ENCODE assay signal across 17 cellular contexts in genomic region chr3:114058646-114059045, GRCh38.
A peak's percentile ranks its signal among the peaks of the same experiment; 100 is the strongest.
DNase-seq lines count a peak whose midpoint lies in the region; ATAC-seq and TF ChIP-seq lines count a peak whose summit lies in the region.
"Had no signal": no experiment of that assay in that cellular context is flagged by ENCODE, and none has a peak within 500 bp of the region (broad histone marks: within the 10 kb centered on the region; RNA-seq: fewer than 3 reads in every experiment).

No MANE protein-coding gene starts in this region.

- H3K27ac ChIP-seq in ACC112 (ENCODE audit: low read depth, low read length) (no peak overlapping the region), DND-41 (ENCODE audit: low read length) (no peak overlapping the region), SU-DHL-6 (ENCODE audit: low read depth, low read length) (no peak overlapping the region)
- H3K27ac ChIP-seq: coronary artery, stomach had no signal

- H3K4me2 ChIP-seq in DND-41 (ENCODE audit: insufficient read depth, low read length) (peak overlapping the region; percentile 96), SU-DHL-6 (ENCODE audit: low read depth, low read length, poor library complexity, severe bottlenecking) (peak overlapping the region; percentile 8)

- H2AFZ ChIP-seq in ACC112 (ENCODE audit: low read length, unreplicated experiment), result no peak overlapping the region
- H2AFZ ChIP-seq in DND-41 (ENCODE audit: low read depth, low read length), result no peak overlapping the region
- no peak overlapping the region for H2AFZ ChIP-seq in SU-DHL-6 (ENCODE audit: low read depth, low read length, severe bottlenecking)

- no peaks in the 10 kb centered on the region for H3K9me2 ChIP-seq in SU-DHL-6 (replicated peaks; ENCODE audit: insufficient read depth, low read length)

- ATAC-seq in DND-41 (ENCODE audit: insufficient read depth, low read depth), result no peak
- ATAC-seq in HG02678 (IDR thresholded peaks at IDR 0.05; ENCODE audit: unreplicated experiment), result no peak
- ATAC-seq: CD8-positive, alpha-beta T cell had no signal

- H4K20me1 ChIP-seq in DND-41 (ENCODE audit: insufficient read depth, low read length) (0 out of 2 replicates have a peak, but pooled peaks cover 2% of the 10 kb centered on the region), SU-DHL-6 (ENCODE audit: low read depth, low read length) (no peaks in the 10 kb centered on the region)

- H3K27me3 ChIP-seq in ACC112 (ENCODE audit: insufficient read depth, low read length) (no peaks in the 10 kb centered on the region), DND-41 (ENCODE audit: insufficient read depth, low read length, poor library complexity) (no peaks in the 10 kb centered on the region), SU-DHL-6 (ENCODE audit: low read length) (no peaks in the 10 kb centered on the region)
- H3K27me3 ChIP-seq: stomach had no signal

- H3K4me1 ChIP-seq in ACC112 (ENCODE audit: control insufficient read depth, insufficient read depth, low read length, unreplicated experiment) (peaks cover 13% of the 10 kb centered on the region), DND-41 (ENCODE audit: insufficient read depth, low read length) (peaks cover 34% of the 10 kb centered on the region)

- no peaks in the 10 kb centered on the region for H3K36me3 ChIP-seq in ACC112 (ENCODE audit: insufficient read depth, low read length)
- 0 out of 2 replicates have a peak, but pooled peaks cover 5% of the 10 kb centered on the region for H3K36me3 ChIP-seq in DND-41 (ENCODE audit: insufficient read depth, low read length)
- H3K36me3 ChIP-seq in SU-DHL-6 (ENCODE audit: low read length), result 0 out of 2 replicates have a peak, but pooled peaks cover 4% of the 10 kb centered on the region
- H3K36me3 ChIP-seq: stomach had no signal

- H3K9me3 ChIP-seq in DND-41 (ENCODE audit: insufficient read depth, low read length, severe bottlenecking) (no peaks in the 10 kb centered on the region), SU-DHL-6 (ENCODE audit: insufficient read depth, low read length) (no peaks in the 10 kb centered on the region)
- H3K9me3 ChIP-seq: stomach had no signal

- peaks cover 58% of the 10 kb centered on the region for H3K79me2 ChIP-seq in ACC112 (ENCODE audit: control insufficient read depth, insufficient read depth, low read length, unreplicated experiment)
- peaks cover 69% of the 10 kb centered on the region for H3K79me2 ChIP-seq in DND-41 (ENCODE audit: insufficient read depth, low read length)
- H3K79me2 ChIP-seq in SU-DHL-6 (ENCODE audit: insufficient read depth, low read length), result peaks cover 65% of the 10 kb centered on the region

- H3K9ac ChIP-seq in DND-41 (ENCODE audit: low read depth, low read length) (no peak overlapping the region), SU-DHL-6 (ENCODE audit: low read length) (no peak overlapping the region)

- TF ChIP-seq CTCF in DND-41 (IDR thresholded peaks at IDR 0.05; ENCODE audit: borderline replicate concordance, extremely low read depth, low read length, poor library complexity, severe bottlenecking) (no peak), SU-DHL-6 (IDR thresholded peaks at IDR 0.05; ENCODE audit: insufficient read depth, low read length, poor library complexity, severe bottlenecking) (no peak), fibroblast of mammary gland (conservative IDR thresholded peaks at IDR 0.05; ENCODE audit: control insufficient read depth, insufficient read depth, low read depth, low read length) (no peak)

- no peak for DNase-seq in DND-41
- DNase-seq in fibroblast of mammary gland (ENCODE audit: low read depth), result peak; percentile 15
- no peak for DNase-seq in activated gamma-delta T cell (lab: John Stamatoyannopoulos, UW)
- no peak for DNase-seq in SHP77 (lab: John Stamatoyannopoulos, UW)
- DNase-seq in NCI-H345 (lab: John Stamatoyannopoulos, UW), result no peak
- DNase-seq: activated CD4-positive, CD25-positive, alpha-beta regulatory T cell; CD8-positive, alpha-beta T cell; NCI-H1048; NCI-H510A; retina; Right ventricle myocardium superior; stimulated activated CD4-positive, alpha-beta T cell treated with anti-CD3 and anti-CD28 coated beads, Interleukin-2, amount 100 ng/mL, for 48 hours; stomach had no signal

- 0 out of 2 replicates have a peak, but pooled peaks cover 10% of the 10 kb centered on the region for H3F3A ChIP-seq in SU-DHL-6 (ENCODE audit: insufficient read depth)

- H3K4me3 ChIP-seq in ACC112 (ENCODE audit: low read depth, low read length) (peak overlapping the region; percentile 89; the same call in 1 of the 2 replicates), DND-41 (ENCODE audit: low read depth in 1 of 2, low read length in 2 of 2) (no peak overlapping the region), SU-DHL-6 (ENCODE audit: insufficient read depth, low read length, poor library complexity, severe bottlenecking) (no peak overlapping the region), fibroblast of mammary gland (ENCODE audit: control insufficient read depth, low read depth, low read length) (no peak overlapping the region)
- H3K4me3 ChIP-seq: coronary artery had no signal
